Comparison of ENCODE assay signal across 1 cellular context in the genomic region with DNA sequence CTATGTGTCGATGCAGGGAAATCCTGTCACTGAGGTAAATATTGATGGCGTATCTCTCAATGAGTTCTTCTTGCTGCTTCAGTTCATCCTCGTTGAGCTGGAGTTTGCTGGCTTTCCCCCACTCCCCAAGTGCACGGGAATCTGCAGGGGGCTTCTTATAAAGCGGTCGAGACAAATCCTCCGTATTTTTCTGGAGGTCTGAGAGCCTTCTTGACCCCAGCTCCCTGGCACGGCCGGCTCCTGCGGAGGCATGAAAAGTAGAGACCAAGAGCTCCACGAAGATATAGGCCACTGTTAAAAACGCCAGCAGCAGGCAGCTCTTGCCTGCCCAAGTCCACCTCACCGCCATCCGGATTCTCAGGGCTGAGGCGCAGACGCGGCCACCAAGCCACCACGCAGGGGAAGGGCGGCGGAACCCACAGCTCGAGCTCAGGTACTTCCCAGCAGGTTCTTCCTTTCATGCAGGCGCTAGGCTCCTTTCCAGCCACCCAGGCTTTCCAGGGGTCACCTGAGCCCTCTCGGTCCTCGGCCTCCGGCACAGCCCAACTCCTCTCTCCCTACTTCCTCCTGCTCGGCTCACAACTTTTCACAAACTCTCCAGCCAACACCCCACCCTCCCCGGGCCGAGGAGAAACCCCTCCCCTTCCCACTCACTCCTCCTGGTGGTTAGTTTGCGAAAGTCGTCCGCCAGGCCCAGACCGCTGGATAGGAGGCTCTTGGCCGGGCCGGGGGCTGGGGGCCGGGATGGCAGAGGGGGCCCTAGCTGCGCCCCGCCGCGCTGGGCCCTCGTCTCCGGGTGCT.
TF ChIP-seq lines count a peak whose summit lies in the region.

A gene (minus strand): TSS at position 596 of the 801 bp plus-strand sequence. CDS start 247 bp downstream, at position 349.

TF ChIP-seq in HepG2, 621 proteins besides CTCF, POLR2A, EP300 and RAD21 (continued from another document and continues in another):
- TF ChIP-seq, protein P1, sequence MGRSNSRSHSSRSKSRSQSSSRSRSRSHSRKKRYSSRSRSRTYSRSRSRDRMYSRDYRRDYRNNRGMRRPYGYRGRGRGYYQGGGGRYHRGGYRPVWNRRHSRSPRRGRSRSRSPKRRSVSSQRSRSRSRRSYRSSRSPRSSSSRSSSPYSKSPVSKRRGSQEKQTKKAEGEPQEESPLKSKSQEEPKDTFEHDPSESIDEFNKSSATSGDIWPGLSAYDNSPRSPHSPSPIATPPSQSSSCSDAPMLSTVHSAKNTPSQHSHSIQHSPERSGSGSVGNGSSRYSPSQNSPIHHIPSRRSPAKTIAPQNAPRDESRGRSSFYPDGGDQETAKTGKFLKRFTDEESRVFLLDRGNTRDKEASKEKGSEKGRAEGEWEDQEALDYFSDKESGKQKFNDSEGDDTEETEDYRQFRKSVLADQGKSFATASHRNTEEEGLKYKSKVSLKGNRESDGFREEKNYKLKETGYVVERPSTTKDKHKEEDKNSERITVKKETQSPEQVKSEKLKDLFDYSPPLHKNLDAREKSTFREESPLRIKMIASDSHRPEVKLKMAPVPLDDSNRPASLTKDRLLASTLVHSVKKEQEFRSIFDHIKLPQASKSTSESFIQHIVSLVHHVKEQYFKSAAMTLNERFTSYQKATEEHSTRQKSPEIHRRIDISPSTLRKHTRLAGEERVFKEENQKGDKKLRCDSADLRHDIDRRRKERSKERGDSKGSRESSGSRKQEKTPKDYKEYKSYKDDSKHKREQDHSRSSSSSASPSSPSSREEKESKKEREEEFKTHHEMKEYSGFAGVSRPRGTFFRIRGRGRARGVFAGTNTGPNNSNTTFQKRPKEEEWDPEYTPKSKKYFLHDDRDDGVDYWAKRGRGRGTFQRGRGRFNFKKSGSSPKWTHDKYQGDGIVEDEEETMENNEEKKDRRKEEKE (IDR thresholded peaks at IDR 0.05): no peak
- TF ChIP-seq FOXP1 (IDR thresholded peaks at IDR 0.05): no peak
- TF ChIP-seq FOXP1 (CRISPR knock-in tag; IDR thresholded peaks at IDR 0.05): no peak
- TF ChIP-seq, protein P2, sequence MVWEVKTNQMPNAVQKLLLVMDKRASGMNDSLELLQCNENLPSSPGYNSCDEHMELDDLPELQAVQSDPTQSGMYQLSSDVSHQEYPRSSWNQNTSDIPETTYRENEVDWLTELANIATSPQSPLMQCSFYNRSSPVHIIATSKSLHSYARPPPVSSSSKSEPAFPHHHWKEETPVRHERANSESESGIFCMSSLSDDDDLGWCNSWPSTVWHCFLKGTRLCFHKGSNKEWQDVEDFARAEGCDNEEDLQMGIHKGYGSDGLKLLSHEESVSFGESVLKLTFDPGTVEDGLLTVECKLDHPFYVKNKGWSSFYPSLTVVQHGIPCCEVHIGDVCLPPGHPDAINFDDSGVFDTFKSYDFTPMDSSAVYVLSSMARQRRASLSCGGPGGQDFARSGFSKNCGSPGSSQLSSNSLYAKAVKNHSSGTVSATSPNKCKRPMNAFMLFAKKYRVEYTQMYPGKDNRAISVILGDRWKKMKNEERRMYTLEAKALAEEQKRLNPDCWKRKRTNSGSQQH (CRISPR knock-in tag; IDR thresholded peaks at IDR 0.05; ENCODE audit: low read depth): peak; percentile 59; the same call in 1 of the 2 replicates
- TF ChIP-seq ZNF430 (CRISPR knock-in tag; IDR thresholded peaks at IDR 0.05): no peak
- TF ChIP-seq, protein P3, sequence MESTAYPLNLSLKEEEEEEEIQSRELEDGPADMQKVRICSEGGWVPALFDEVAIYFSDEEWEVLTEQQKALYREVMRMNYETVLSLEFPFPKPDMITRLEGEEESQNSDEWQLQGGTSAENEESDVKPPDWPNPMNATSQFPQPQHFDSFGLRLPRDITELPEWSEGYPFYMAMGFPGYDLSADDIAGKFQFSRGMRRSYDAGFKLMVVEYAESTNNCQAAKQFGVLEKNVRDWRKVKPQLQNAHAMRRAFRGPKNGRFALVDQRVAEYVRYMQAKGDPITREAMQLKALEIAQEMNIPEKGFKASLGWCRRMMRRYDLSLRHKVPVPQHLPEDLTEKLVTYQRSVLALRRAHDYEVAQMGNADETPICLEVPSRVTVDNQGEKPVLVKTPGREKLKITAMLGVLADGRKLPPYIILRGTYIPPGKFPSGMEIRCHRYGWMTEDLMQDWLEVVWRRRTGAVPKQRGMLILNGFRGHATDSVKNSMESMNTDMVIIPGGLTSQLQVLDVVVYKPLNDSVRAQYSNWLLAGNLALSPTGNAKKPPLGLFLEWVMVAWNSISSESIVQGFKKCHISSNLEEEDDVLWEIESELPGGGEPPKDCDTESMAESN (CRISPR knock-in tag; conservative IDR thresholded peaks at IDR 0.05): no peak; the same call in 1 of the 2 replicates
- no peak for TF ChIP-seq ZNF24 (IDR thresholded peaks at IDR 0.05)
- TF ChIP-seq, protein P4, sequence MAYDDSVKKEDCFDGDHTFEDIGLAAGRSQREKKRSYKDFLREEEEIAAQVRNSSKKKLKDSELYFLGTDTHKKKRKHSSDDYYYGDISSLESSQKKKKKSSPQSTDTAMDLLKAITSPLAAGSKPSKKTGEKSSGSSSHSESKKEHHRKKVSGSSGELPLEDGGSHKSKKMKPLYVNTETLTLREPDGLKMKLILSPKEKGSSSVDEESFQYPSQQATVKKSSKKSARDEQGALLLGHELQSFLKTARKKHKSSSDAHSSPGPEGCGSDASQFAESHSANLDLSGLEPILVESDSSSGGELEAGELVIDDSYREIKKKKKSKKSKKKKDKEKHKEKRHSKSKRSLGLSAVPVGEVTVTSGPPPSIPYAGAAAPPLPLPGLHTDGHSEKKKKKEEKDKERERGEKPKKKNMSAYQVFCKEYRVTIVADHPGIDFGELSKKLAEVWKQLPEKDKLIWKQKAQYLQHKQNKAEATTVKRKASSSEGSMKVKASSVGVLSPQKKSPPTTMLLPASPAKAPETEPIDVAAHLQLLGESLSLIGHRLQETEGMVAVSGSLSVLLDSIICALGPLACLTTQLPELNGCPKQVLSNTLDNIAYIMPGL (CRISPR knock-in tag; IDR thresholded peaks at IDR 0.05; ENCODE audit: borderline replicate concordance in 1 of 2, low read depth in 1 of 2): peak; percentile 77 to 87; a peak in 3 of 4 replicates
- TF ChIP-seq MYNN (CRISPR knock-in tag; IDR thresholded peaks at IDR 0.05; ENCODE audit: low read depth): peak; percentile 50; the same call in 1 of the 2 replicates
- no peak for TF ChIP-seq ZNF496 (CRISPR knock-in tag; IDR thresholded peaks at IDR 0.05; ENCODE audit: insufficient replicate concordance)
- 0 out of 2 replicates have a peak, but pooled peaks have one; percentile 17 for TF ChIP-seq SP5 (CRISPR knock-in tag; IDR thresholded peaks at IDR 0.05; ENCODE audit: borderline replicate concordance, low read depth)
- no peak for TF ChIP-seq PTBP1 (IDR thresholded peaks at IDR 0.05; ENCODE audit: low read depth, low read length, poor library complexity, severe bottlenecking)
- TF ChIP-seq NCOR1 (IDR thresholded peaks at IDR 0.05; ENCODE audit: borderline replicate concordance, low read length): no peak
- peak; percentile 35; the same call in 1 of the 2 replicates for TF ChIP-seq TSC22D2 (CRISPR knock-in tag; IDR thresholded peaks at IDR 0.05; ENCODE audit: borderline replicate concordance)
- TF ChIP-seq, protein P5, sequence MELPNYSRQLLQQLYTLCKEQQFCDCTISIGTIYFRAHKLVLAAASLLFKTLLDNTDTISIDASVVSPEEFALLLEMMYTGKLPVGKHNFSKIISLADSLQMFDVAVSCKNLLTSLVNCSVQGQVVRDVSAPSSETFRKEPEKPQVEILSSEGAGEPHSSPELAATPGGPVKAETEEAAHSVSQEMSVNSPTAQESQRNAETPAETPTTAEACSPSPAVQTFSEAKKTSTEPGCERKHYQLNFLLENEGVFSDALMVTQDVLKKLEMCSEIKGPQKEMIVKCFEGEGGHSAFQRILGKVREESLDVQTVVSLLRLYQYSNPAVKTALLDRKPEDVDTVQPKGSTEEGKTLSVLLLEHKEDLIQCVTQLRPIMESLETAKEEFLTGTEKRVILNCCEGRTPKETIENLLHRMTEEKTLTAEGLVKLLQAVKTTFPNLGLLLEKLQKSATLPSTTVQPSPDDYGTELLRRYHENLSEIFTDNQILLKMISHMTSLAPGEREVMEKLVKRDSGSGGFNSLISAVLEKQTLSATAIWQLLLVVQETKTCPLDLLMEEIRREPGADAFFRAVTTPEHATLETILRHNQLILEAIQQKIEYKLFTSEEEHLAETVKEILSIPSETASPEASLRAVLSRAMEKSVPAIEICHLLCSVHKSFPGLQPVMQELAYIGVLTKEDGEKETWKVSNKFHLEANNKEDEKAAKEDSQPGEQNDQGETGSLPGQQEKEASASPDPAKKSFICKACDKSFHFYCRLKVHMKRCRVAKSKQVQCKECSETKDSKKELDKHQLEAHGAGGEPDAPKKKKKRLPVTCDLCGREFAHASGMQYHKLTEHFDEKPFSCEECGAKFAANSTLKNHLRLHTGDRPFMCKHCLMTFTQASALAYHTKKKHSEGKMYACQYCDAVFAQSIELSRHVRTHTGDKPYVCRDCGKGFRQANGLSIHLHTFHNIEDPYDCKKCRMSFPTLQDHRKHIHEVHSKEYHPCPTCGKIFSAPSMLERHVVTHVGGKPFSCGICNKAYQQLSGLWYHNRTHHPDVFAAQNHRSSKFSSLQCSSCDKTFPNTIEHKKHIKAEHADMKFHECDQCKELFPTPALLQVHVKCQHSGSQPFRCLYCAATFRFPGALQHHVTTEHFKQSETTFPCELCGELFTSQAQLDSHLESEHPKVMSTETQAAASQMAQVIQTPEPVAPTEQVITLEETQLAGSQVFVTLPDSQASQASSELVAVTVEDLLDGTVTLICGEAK (IDR thresholded peaks at IDR 0.05): no peak
- TF ChIP-seq, protein P5 (CRISPR knock-in tag; IDR thresholded peaks at IDR 0.05): no peak
- peak; percentile 84 for TF ChIP-seq IRF2 (CRISPR knock-in tag; IDR thresholded peaks at IDR 0.05)
- TF ChIP-seq, protein P6, sequence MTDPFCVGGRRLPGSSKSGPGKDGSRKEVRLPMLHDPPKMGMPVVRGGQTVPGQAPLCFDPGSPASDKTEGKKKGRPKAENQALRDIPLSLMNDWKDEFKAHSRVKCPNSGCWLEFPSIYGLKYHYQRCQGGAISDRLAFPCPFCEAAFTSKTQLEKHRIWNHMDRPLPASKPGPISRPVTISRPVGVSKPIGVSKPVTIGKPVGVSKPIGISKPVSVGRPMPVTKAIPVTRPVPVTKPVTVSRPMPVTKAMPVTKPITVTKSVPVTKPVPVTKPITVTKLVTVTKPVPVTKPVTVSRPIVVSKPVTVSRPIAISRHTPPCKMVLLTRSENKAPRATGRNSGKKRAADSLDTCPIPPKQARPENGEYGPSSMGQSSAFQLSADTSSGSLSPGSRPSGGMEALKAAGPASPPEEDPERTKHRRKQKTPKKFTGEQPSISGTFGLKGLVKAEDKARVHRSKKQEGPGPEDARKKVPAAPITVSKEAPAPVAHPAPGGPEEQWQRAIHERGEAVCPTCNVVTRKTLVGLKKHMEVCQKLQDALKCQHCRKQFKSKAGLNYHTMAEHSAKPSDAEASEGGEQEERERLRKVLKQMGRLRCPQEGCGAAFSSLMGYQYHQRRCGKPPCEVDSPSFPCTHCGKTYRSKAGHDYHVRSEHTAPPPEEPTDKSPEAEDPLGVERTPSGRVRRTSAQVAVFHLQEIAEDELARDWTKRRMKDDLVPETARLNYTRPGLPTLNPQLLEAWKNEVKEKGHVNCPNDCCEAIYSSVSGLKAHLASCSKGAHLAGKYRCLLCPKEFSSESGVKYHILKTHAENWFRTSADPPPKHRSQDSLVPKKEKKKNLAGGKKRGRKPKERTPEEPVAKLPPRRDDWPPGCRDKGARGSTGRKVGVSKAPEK (CRISPR knock-in tag; IDR thresholded peaks at IDR 0.05; ENCODE audit: borderline replicate concordance): no peak; the same call in 1 of the 2 replicates
- TF ChIP-seq, protein P7, sequence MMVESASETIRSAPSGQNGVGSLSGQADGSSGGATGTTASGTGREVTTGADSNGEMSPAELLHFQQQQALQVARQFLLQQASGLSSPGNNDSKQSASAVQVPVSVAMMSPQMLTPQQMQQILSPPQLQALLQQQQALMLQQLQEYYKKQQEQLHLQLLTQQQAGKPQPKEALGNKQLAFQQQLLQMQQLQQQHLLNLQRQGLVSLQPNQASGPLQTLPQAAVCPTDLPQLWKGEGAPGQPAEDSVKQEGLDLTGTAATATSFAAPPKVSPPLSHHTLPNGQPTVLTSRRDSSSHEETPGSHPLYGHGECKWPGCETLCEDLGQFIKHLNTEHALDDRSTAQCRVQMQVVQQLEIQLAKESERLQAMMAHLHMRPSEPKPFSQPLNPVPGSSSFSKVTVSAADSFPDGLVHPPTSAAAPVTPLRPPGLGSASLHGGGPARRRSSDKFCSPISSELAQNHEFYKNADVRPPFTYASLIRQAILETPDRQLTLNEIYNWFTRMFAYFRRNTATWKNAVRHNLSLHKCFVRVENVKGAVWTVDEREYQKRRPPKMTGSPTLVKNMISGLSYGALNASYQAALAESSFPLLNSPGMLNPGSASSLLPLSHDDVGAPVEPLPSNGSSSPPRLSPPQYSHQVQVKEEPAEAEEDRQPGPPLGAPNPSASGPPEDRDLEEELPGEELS (CRISPR knock-in tag; IDR thresholded peaks at IDR 0.05): peak; percentile 24; the same call in 1 of the 2 replicates
- no peak for TF ChIP-seq SMARCC2 (IDR thresholded peaks at IDR 0.05)
- peak; percentile 14; the same call in 1 of the 2 replicates for TF ChIP-seq RXRA (CRISPR knock-in tag; IDR thresholded peaks at IDR 0.05)
- no peak for TF ChIP-seq NPAS2 (CRISPR knock-in tag; IDR thresholded peaks at IDR 0.05; ENCODE audit: borderline replicate concordance)
- no peak for TF ChIP-seq CHCHD3 (CRISPR knock-in tag; IDR thresholded peaks at IDR 0.05)
- peak; percentile 42; the same call in 1 of the 2 replicates for TF ChIP-seq SPEN (CRISPR knock-in tag; IDR thresholded peaks at IDR 0.05; ENCODE audit: low read depth)
- no peak for TF ChIP-seq KLF9 (CRISPR knock-in tag; IDR thresholded peaks at IDR 0.05; ENCODE audit: low read depth)
- peak; percentile 44 for TF ChIP-seq SMC3 (IDR thresholded peaks at IDR 0.05; ENCODE audit: low read length)
- TF ChIP-seq ZNF629 (CRISPR knock-in tag; conservative IDR thresholded peaks at IDR 0.05): no peak
- no peak for TF ChIP-seq ZFYVE20 (CRISPR knock-in tag; IDR thresholded peaks at IDR 0.05; ENCODE audit: borderline replicate concordance, low read depth)
- TF ChIP-seq NR2F1 (CRISPR knock-in tag; IDR thresholded peaks at IDR 0.05): no peak
- TF ChIP-seq ZFP90 (CRISPR knock-in tag; IDR thresholded peaks at IDR 0.05; ENCODE audit: borderline replicate concordance): 0 out of 2 replicates have a peak, but pooled peaks have one; percentile 6
